ENCODE assay signal across 25 cellular contexts in the genomic region with DNA sequence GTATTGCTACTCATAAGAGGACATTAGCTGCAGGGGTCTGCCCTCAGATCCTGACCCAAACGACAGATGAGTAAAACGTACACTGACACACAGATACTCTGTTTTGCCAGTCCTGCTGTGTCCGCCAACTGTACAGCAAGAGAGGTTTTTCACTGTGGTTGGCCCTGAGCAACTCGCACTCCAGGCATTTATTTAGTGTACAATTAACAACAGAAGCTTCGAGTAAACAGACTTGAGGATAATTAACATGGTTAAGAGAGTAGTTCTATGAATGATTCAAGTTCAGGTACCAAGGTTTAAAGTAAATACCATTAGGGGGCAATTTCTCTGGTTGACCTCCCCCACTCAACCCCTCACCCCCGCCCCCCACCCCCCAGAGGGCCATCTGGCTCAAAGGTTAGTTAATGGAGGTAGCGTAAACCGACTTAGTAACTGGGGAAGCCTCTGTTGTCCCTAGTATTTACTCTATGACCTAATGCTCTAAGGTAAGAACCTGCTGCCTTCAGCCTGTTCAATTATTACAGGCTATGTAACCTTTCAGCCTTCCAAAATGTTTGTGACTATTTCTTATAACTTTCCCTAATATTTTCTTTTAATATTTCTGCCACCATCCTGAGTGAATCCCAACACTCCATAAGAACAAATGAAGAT.
A peak's percentile ranks its signal among the peaks of the same experiment; 100 is the strongest.
DNase-seq lines count a peak whose midpoint lies in the region; ATAC-seq, FAIRE-seq and TF ChIP-seq lines count a peak whose summit lies in the region.
"Had no signal": no experiment of that assay in that cellular context is flagged by ENCODE, and none has a peak within 500 bp of the region (broad histone marks: within the 10 kb centered on the region; RNA-seq: fewer than 3 reads in every experiment).

No MANE protein-coding gene starts in this region.

- no peaks in the 10 kb centered on the region for H3K27me3 ChIP-seq in H9 (ENCODE audit: insufficient read depth, low read length)
- no peaks in the 10 kb centered on the region for H3K27me3 ChIP-seq in hepatocyte
- H3K27me3 ChIP-seq: BLaER1 treated with 17β-estradiol and CSF1 and Interleukin-3, amounts not matched to agents 10 nM and 100 nM; body of pancreas had no signal

- no peak overlapping the region for H2BK15ac ChIP-seq in H9 (ENCODE audit: low read depth, low read length)

- 0 out of 7 replicates have a peak overlapping the region, but pooled peaks of 2 of the 3 experiments have one; percentile 27 to 45 for H3K27ac Mint-ChIP-seq in H9
- H3K27ac Mint-ChIP-seq in activated CD4-positive, alpha-beta memory T cell treated with anti-CD3 and anti-CD28 coated beads for 36 hours = no peak overlapping the region

- no peak overlapping the region; the same call in 1 of the 2 replicates for H3K14ac ChIP-seq in H9 (ENCODE audit: insufficient read depth, low read length)

- no peak overlapping the region for H3K4me3 ChIP-seq in hepatocyte
- H3K4me3 ChIP-seq: BLaER1 treated with 17β-estradiol and CSF1 and Interleukin-3, amounts not matched to agents 10 nM and 100 nM; body of pancreas; lung; SK-N-MC had no signal

- no peak for FAIRE-seq in HTR-8/SVneo (lab: Jason Lieb, UNC)

- H3K9ac ChIP-seq in H9 (ENCODE audit: extremely low read depth, insufficient read length, low read length) = no peak overlapping the region
- H3K9ac ChIP-seq: BLaER1 treated with 17β-estradiol and CSF1 and Interleukin-3, amounts not matched to agents 10 nM and 100 nM had no signal

- no peak overlapping the region for H2BK5ac ChIP-seq in H9 (ENCODE audit: insufficient read length, low read length)

- H3K27me3 Mint-ChIP-seq in H9 (ENCODE audit: low read depth) = no peaks in the 10 kb centered on the region
- H3K27me3 Mint-ChIP-seq in activated CD4-positive, alpha-beta memory T cell treated with anti-CD3 and anti-CD28 coated beads for 36 hours = no peaks in the 10 kb centered on the region

- H3K36me3 ChIP-seq in hepatocyte (replicated peaks; ENCODE audit: insufficient read depth, low read depth) = no peaks in the 10 kb centered on the region
- H3K36me3 ChIP-seq: BLaER1 treated with 17β-estradiol and CSF1 and Interleukin-3, amounts not matched to agents 10 nM and 100 nM had no signal

- no peaks in the 10 kb centered on the region for H3K36me3 Mint-ChIP-seq in H9 (ENCODE audit: insufficient read depth in 1 of 3, low read depth in 3 of 3)
- H3K36me3 Mint-ChIP-seq in activated CD4-positive, alpha-beta memory T cell treated with anti-CD3 and anti-CD28 coated beads for 36 hours = no peaks in the 10 kb centered on the region

- intact Hi-C loops in activated CD4-positive, alpha-beta memory T cell treated with anti-CD3 and anti-CD28 coated beads for 36 hours (cut with micrococcal nuclease) = no loop called here

- H3K4me1 Mint-ChIP-seq in H9 = peaks cover 13 to 25% of the 10 kb centered on the region in 2 experiments
- no peaks in the 10 kb centered on the region for H3K4me1 Mint-ChIP-seq in activated CD4-positive, alpha-beta memory T cell treated with anti-CD3 and anti-CD28 coated beads for 36 hours (ENCODE audit: low read depth)

- H3K27ac ChIP-seq in H9 (ENCODE audit: insufficient read length, low read depth, low read length) (no peak overlapping the region), hepatocyte (peak overlapping the region; percentile 69)
- H3K27ac ChIP-seq: BLaER1 treated with 17β-estradiol and CSF1 and Interleukin-3, amounts not matched to agents 10 nM and 100 nM; body of pancreas; VCaP had no signal

- no peaks in the 10 kb centered on the region for H3K9me3 ChIP-seq in H9 (ENCODE audit: control insufficient read depth, low read depth, low read length)
- no peaks in the 10 kb centered on the region for H3K9me3 ChIP-seq in hepatocyte (ENCODE audit: low read depth)
- H3K9me3 ChIP-seq: BLaER1 treated with 17β-estradiol and CSF1 and Interleukin-3, amounts not matched to agents 10 nM and 100 nM; body of pancreas had no signal

- H3K79me2 ChIP-seq in H9 (ENCODE audit: insufficient read depth, low read length) (no peaks in the 10 kb centered on the region), hepatocyte (no peaks in the 10 kb centered on the region)

- H4K5ac ChIP-seq in H9 (ENCODE audit: insufficient read length, low read depth, low read length) = no peak overlapping the region

- no peak overlapping the region for H2AK5ac ChIP-seq in H9 (ENCODE audit: insufficient read length, low read length)

- H2BK12ac ChIP-seq in H9 (ENCODE audit: insufficient read length, low read depth, low read length) = peak overlapping the region; percentile 82

- no peak for ATAC-seq in GM18867 (IDR thresholded peaks at IDR 0.05; ENCODE audit: unreplicated experiment)
- ATAC-seq: body of pancreas; HCT116; stimulated activated naive CD8-positive, alpha-beta T cell treated with anti-CD3 and anti-CD28 coated beads, Interleukin-15, Interleukin-2, amounts not matched to agents 100 U/mL and 50 U/mL, for 24 hours had no signal

- no peak overlapping the region for H3T11ph ChIP-seq in H9 (ENCODE audit: low read length)

- H4K20me1 ChIP-seq in H9 (ENCODE audit: control insufficient read depth, insufficient read depth, insufficient read length) (no peaks in the 10 kb centered on the region), hepatocyte (ENCODE audit: insufficient read depth, poor library complexity, severe bottlenecking) (no peaks in the 10 kb centered on the region)
- H4K20me1 ChIP-seq: BLaER1 treated with 17β-estradiol and CSF1 and Interleukin-3, amounts not matched to agents 10 nM and 100 nM had no signal

- POLR2A ChIA-PET in activated CD4-positive, alpha-beta memory T cell treated with anti-CD3 and anti-CD28 coated beads for 36 hours (lab: Charles Lee) = no interaction called here

- CTCF ChIA-PET in activated CD4-positive, alpha-beta memory T cell treated with anti-CD3 and anti-CD28 coated beads for 36 hours (lab: Charles Lee) = no interaction called here

- H4K8ac ChIP-seq in H9 (replicated peaks; ENCODE audit: insufficient read length, low read depth, low read length) = no peak overlapping the region

- no peak for TF ChIP-seq CTCF in H9 (conservative IDR thresholded peaks at IDR 0.05)
- no peak for TF ChIP-seq CTCF in hepatocyte (IDR thresholded peaks at IDR 0.05; ENCODE audit: poor library complexity)

- no peaks in the 10 kb centered on the region for H3K79me1 ChIP-seq in H9 (ENCODE audit: insufficient read depth, low read depth, low read length, poor library complexity, severe bottlenecking)

- H3K9me3 Mint-ChIP-seq in H9 = no peaks in the 10 kb centered on the region
- no peaks in the 10 kb centered on the region for H3K9me3 Mint-ChIP-seq in activated CD4-positive, alpha-beta memory T cell treated with anti-CD3 and anti-CD28 coated beads for 36 hours

- H2BK20ac ChIP-seq in H9 (ENCODE audit: low read depth, low read length, poor library complexity, severe bottlenecking) = no peak overlapping the region

- no peaks in the 10 kb centered on the region for H3K9me2 ChIP-seq in hepatocyte (replicated peaks; ENCODE audit: insufficient read depth)

- no peak overlapping the region for H4K91ac ChIP-seq in H9 (ENCODE audit: insufficient read length, low read depth, low read length)

- H3K4ac ChIP-seq in H9 (ENCODE audit: low read depth, low read length) = no peak overlapping the region

- H3K56ac ChIP-seq in H9 (ENCODE audit: insufficient read length, low read depth, low read length) = no peak overlapping the region

- no peak overlapping the region for H2BK120ac ChIP-seq in H9 (ENCODE audit: low read depth, low read length, poor library complexity, severe bottlenecking)

- H2AFZ ChIP-seq in H9 (ENCODE audit: low read length) (no peak overlapping the region), hepatocyte (peak overlapping the region; percentile 45)

- H3K4me3 Mint-ChIP-seq in H9 = no peak overlapping the region
- H3K4me3 Mint-ChIP-seq in activated CD4-positive, alpha-beta memory T cell treated with anti-CD3 and anti-CD28 coated beads for 36 hours = no peak overlapping the region

- H3K4me1 ChIP-seq in H9 (ENCODE audit: insufficient read depth, low read length) (peaks cover 3% of the 10 kb centered on the region; the same call in 1 of the 2 replicates), hepatocyte (ENCODE audit: insufficient read depth) (peaks cover 7% of the 10 kb centered on the region)
- H3K4me1 ChIP-seq: BLaER1 treated with 17β-estradiol and CSF1 and Interleukin-3, amounts not matched to agents 10 nM and 100 nM; body of pancreas had no signal

- no peaks in the 10 kb centered on the region for H3K23me2 ChIP-seq in H9 (ENCODE audit: insufficient read length, low read depth, low read length, poor library complexity, severe bottlenecking)

- H3K23ac ChIP-seq in H9 (ENCODE audit: insufficient read length, low read depth, low read length) = no peak overlapping the region

- H3K4me2 ChIP-seq in H9 (ENCODE audit: insufficient read depth, insufficient read length, low read length) (no peak overlapping the region), hepatocyte (peak overlapping the region; percentile 52)
- H3K4me2 ChIP-seq: BLaER1 treated with 17β-estradiol and CSF1 and Interleukin-3, amounts not matched to agents 10 nM and 100 nM had no signal

- no peak for DNase-seq in H9
- DNase-seq in NCI-H146 treated with DMSO at 0.1 percent for 48 hours (lab: John Stamatoyannopoulos, UW; ENCODE audit: unreplicated experiment) = peak; percentile 17
- DNase-seq in NCI-H748 (lab: John Stamatoyannopoulos, UW; ENCODE audit: unreplicated experiment) = peak; percentile 91
- DNase-seq in hepatocyte (ENCODE audit: low spot score) = peak; percentile 16
- DNase-seq in activated CD4-positive, alpha-beta memory T cell treated with anti-CD3 and anti-CD28 coated beads for 36 hours = no peak
- no peak for DNase-seq in globus pallidus (ENCODE audit: low spot score)
- no peak for DNase-seq in HTR-8/SVneo (ENCODE audit: insufficient read length, low spot score)
- DNase-seq: activated CD8-positive, alpha-beta memory T cell treated with anti-CD3 and anti-CD28 coated beads, Interleukin-2, amount 50 U/mL, for 48 hours; activated effector memory CD4-positive, alpha-beta T cell treated with Interleukin-2 at 50 U/mL for 16 hours; body of pancreas; effector CD4-positive, alpha-beta T cell; erythroblast; foreskin fibroblast; KBM-7; NCI-H2227 treated with DMSO at 0.1 percent for 48 hours; small intestine; stimulated activated CD4-positive, alpha-beta T cell treated with anti-CD3 and anti-CD28 coated beads, Interleukin-2, amount 100 ng/mL, for 48 hours; stimulated activated naive CD8-positive, alpha-beta T cell treated with anti-CD3 and anti-CD28 coated beads, Interleukin-15, Interleukin-2, amounts not matched to agents 100 U/mL and 50 U/mL, for 24 hours; T-helper 2 cell had no signal

- no CpG with 5 or more reads among the region's 8 CpGs for WGBS in H9 (ENCODE audit: extremely low coverage, insufficient read length, low lambda C conversion rate)
- 43% methylated on average over 7 of the region's 8 CpGs for WGBS in hepatocyte (ENCODE audit: low lambda C conversion rate, missing lambda C conversion rate)

- H3K18ac ChIP-seq in H9 (ENCODE audit: insufficient read length, low read depth, low read length) = no peak overlapping the region

Comparison
In these comparisons a context has a peak if more than half of its experiments do, and no peak if none do; other contexts are left out.
1. DNase-seq: peak in NCI-H146 treated with DMSO at 0.1 percent for 48 hours (single experiment), NCI-H748 (single experiment) and hepatocyte (single experiment); none in H9 (single experiment), activated CD4-positive, alpha-beta memory T cell treated with anti-CD3 and anti-CD28 coated beads for 36 hours (single experiment), globus pallidus (single experiment) and HTR-8/SVneo (single experiment).